In the genomic region with DNA sequence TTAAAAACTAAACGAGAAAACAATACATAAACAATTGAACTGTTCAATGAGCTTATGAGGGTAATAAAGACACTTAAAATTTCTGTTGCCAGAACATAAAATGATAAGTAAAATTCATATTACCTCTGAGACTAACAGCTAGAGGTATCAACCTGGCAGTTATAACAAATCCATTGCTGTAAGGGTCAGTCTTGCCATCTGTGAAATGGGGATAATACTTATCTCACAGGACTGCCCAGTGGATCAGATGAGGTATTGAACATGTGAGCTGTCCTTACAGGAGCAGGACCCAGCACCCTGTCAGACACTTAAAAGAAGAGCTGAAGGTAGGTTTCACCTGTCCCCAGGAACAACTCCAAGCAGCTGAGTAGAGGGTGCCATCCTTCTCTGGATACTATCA, we compare ENCODE assay signal across 15 cellular contexts. TPM values are rescaled to one million over a fixed set of nuclear protein-coding genes. Genes with fewer than 3 reads are reported as not detected.
DNase-seq lines count a peak whose midpoint lies in the region; ATAC-seq, FAIRE-seq and TF ChIP-seq lines count a peak whose summit lies in the region.
"Had no signal": no experiment of that assay in that cellular context is flagged by ENCODE, and none has a peak within 500 bp of the region (broad histone marks: within the 10 kb centered on the region; RNA-seq: fewer than 3 reads in every experiment).

No MANE protein-coding gene starts in this region.

- DNase-seq in CD4-positive, alpha-beta T cell: no peak
- no peak for DNase-seq in GM19239 (ENCODE audit: insufficient read length, low spot score)
- no peak for DNase-seq in K562 (ENCODE audit: extremely low read depth in 1 of 4, low spot score in 3 of 4)
- DNase-seq in NCI-H82 (lab: John Stamatoyannopoulos, UW): no peak
- no peak for DNase-seq in substantia nigra (lab: John Stamatoyannopoulos, UW)
- no peak for DNase-seq in AG08396 (ENCODE audit: low spot score)
- DNase-seq: AML-193, Calu3, DMS 273 treated with DMSO at 0.1 percent for 48 hours, H7 had no signal

- CTCF ChIA-PET in CD4-positive, alpha-beta T cell (lab: Charles Lee): no interaction called here
- CTCF ChIA-PET in K562 (lab: Yijun Ruan, JAX; ENCODE audit: low intra/inter-chr PET ratio): no interaction called here

- no peak for TF ChIP-seq EP300 in K562 (IDR thresholded peaks at IDR 0.05; ENCODE audit: low read length)

- H4K20me1 ChIP-seq in K562 (replicated peaks; ENCODE audit: control insufficient read depth, insufficient read depth, low read length): no peaks in the 10 kb centered on the region; the same call in 1 of the 2 replicates
- H4K20me1 ChIP-seq: BLaER1 had no signal

- BruUV-seq in K562 (replicated peaks; lab: Mats Ljungman, UMichigan): no TSS peak

- no peaks in the 10 kb centered on the region for H3K9me3 ChIP-seq in CD4-positive, alpha-beta T cell (ENCODE audit: control insufficient read depth, low read length)
- no peaks in the 10 kb centered on the region for H3K9me3 ChIP-seq in K562 (replicated peaks; ENCODE audit: control insufficient read depth, insufficient read depth, low read depth, low read length)
- H3K9me3 ChIP-seq: BLaER1 had no signal

- H3K79me2 ChIP-seq in K562 (ENCODE audit: control insufficient read depth, insufficient read depth, low read length): no peaks in the 10 kb centered on the region

- H3K9ac ChIP-seq in K562 (ENCODE audit: insufficient read depth in 1 of 2, low read depth in 2 of 2, low read length in 2 of 2): no peak overlapping the region
- H3K9ac ChIP-seq: BLaER1 had no signal

- no peaks in the 10 kb centered on the region for H3K36me3 ChIP-seq in K562 (ENCODE audit: control insufficient read depth, insufficient read depth, low read length)
- H3K36me3 ChIP-seq: BLaER1 had no signal

- ATAC-seq in CD4-positive, alpha-beta T cell (ENCODE audit: poor library complexity): no peak
- no peak for ATAC-seq in K562
- ATAC-seq: GM12878, GM23338 had no signal

- WGBS in K562 (ENCODE audit: insufficient coverage, low coverage, missing lambda C conversion rate): 0% methylated on average over 1 of the region's 1 CpG

- no peaks in the 10 kb centered on the region for H3K9me3 Mint-ChIP-seq in CD4-positive, alpha-beta T cell
- no peaks in the 10 kb centered on the region for H3K9me3 Mint-ChIP-seq in nephron
- H3K9me3 Mint-ChIP-seq: GM23338 had no signal

- peak overlapping the region; percentile 74 for H3K4me3 Mint-ChIP-seq in CD4-positive, alpha-beta T cell
- H3K4me3 Mint-ChIP-seq in nephron: peak overlapping the region; percentile 58 to 80 (median 59)
- H3K4me3 Mint-ChIP-seq: GM23338 had no signal

- H3K4me3 ChIP-seq in K562: no peak overlapping the region
- H3K4me3 ChIP-seq: BLaER1, GM12878, GM23338 had no signal

- no peak overlapping the region for H3K27ac Mint-ChIP-seq in CD4-positive, alpha-beta T cell
- no peak overlapping the region for H3K27ac Mint-ChIP-seq in nephron
- H3K27ac Mint-ChIP-seq: GM23338 had no signal

- TF ChIP-seq RAD21 in K562 (CRISPR knock-in tag; conservative IDR thresholded peaks at IDR 0.05 in 1 of 2, IDR thresholded peaks at IDR 0.05 in 1 of 2): no peak

- H3K27me3 ChIP-seq in CD4-positive, alpha-beta T cell (ENCODE audit: control insufficient read depth, insufficient read depth, low read length): no peaks in the 10 kb centered on the region
- H3K27me3 ChIP-seq in K562 (ENCODE audit: control insufficient read depth in 2 of 2, insufficient read depth in 2 of 2, low read length in 2 of 2): peaks cover 0 to 5% of the 10 kb centered on the region in 2 experiments; a peak in 2 of 5 replicates
- H3K27me3 ChIP-seq: BLaER1 had no signal

- peak; percentile 31 for FAIRE-seq in GM19239 (lab: Jason Lieb, UNC)
- no peak for FAIRE-seq in K562 (lab: Jason Lieb, UNC)
- FAIRE-seq: GM12878, GM18507 had no signal

- intact Hi-C loops in CD4-positive, alpha-beta T cell (cut with DNase I, micrococcal nuclease): no loop called here
- intact Hi-C loops in K562 (cut with micrococcal nuclease): no loop called here

- no peak overlapping the region for H3K4me2 ChIP-seq in K562 (ENCODE audit: insufficient read depth, low read length)
- H3K4me2 ChIP-seq: BLaER1, GM23338 had no signal

- H3K27me3 Mint-ChIP-seq in CD4-positive, alpha-beta T cell: no peaks in the 10 kb centered on the region
- H3K27me3 Mint-ChIP-seq in nephron (ENCODE audit: low read depth): no peaks in the 10 kb centered on the region

- no peak overlapping the region for H2AFZ ChIP-seq in K562 (ENCODE audit: low read depth, low read length)
- H2AFZ ChIP-seq: GM23338 had no signal

- TF ChIP-seq CTCF in CD4-positive, alpha-beta T cell (IDR thresholded peaks at IDR 0.05): no peak
- TF ChIP-seq CTCF in K562 (IDR thresholded peaks at IDR 0.05 in 2 of 3, conservative IDR thresholded peaks at IDR 0.05 in 1 of 3; ENCODE audit: insufficient read depth in 2 of 3, low read depth in 1 of 3, low read length in 3 of 3): no peak
- no peak for TF ChIP-seq CTCF in nephron (IDR thresholded peaks at IDR 0.05; ENCODE audit: unreplicated experiment in 3 of 3)

- H3K36me3 Mint-ChIP-seq in CD4-positive, alpha-beta T cell (ENCODE audit: low read depth): no peaks in the 10 kb centered on the region
- peaks cover 17% of the 10 kb centered on the region for H3K36me3 Mint-ChIP-seq in nephron (ENCODE audit: low read depth)

- peaks cover 9% of the 10 kb centered on the region for H3K4me1 Mint-ChIP-seq in CD4-positive, alpha-beta T cell (ENCODE audit: low read depth)
- no peaks in the 10 kb centered on the region for H3K4me1 Mint-ChIP-seq in nephron

- no peaks in the 10 kb centered on the region for H3K9me1 ChIP-seq in K562 (ENCODE audit: control insufficient read depth, insufficient read depth, low read length)

- TF ChIP-seq POLR2A in K562 (conservative IDR thresholded peaks at IDR 0.05): no peak

- POLR2A ChIA-PET in CD4-positive, alpha-beta T cell (lab: Charles Lee): interaction anchor here (1.1 kb wide), 1 partner anchor 76 kb away, joined by 3 read pairs; no protein-coding TSS in a partner anchor
- POLR2A ChIA-PET in K562 (lab: Yijun Ruan, JAX): interaction anchor here (0.6 kb wide), 1 partner anchor 132 kb away, joined by 3 read pairs; no protein-coding TSS in a partner anchor

- no peak overlapping the region for H3K27ac ChIP-seq in CD4-positive, alpha-beta T cell (ENCODE audit: low read depth, low read length)
- H3K27ac ChIP-seq in K562 (ENCODE audit: extremely low read depth, low read depth, low read length): no peak overlapping the region
- H3K27ac ChIP-seq in substantia nigra (ENCODE audit: low read depth, low read length, poor library complexity, severe bottlenecking): no peak overlapping the region
- H3K27ac ChIP-seq: BLaER1 had no signal

- in situ Hi-C loops in K562 (cut with MboI): no loop called here

- no peaks in the 10 kb centered on the region for H3K4me1 ChIP-seq in K562 (replicated peaks in 1 of 2; ENCODE audit: control insufficient read depth in 2 of 2, insufficient read depth in 2 of 2, low read length in 2 of 2)

RNA-seq across cellular contexts. Expression of a gene that starts 2.5 kb away (rescaled TPM):
- total RNA-seq in CD4-positive, alpha-beta T cell: 1 to 10 TPM; 5.0 to 5.8 TPM
- not detected in 2 replicates for total RNA-seq in K562 (2011; cell fraction: chromatin; rRNA removed; ENCODE audit: low replicate concordance)
- total RNA-seq in K562 (2011; cell fraction: nucleolus; rRNA removed): not detected in 2 replicates
- not detected in 2 replicates for total RNA-seq in K562 (2011; cell fraction: nucleoplasm; rRNA removed)
- not detected in 2 replicates for total RNA-seq in K562 (2014; rRNA removed)
- not detected in 2 replicates for total RNA-seq in K562 (2014; rRNA removed; fragmentation: Illumina TruSeq; extraction: Trizol)
- not detected in 2 replicates for total RNA-seq in K562 (2015; rRNA removed; fragmentation: Illumina TruSeq; extraction: Trizol)
- total RNA-seq in K562 (2021): not detected in 2 replicates
- not detected in 2 replicates for polyA plus RNA-seq in K562 (2011; rRNA removed)
- not detected in 2 replicates for polyA plus RNA-seq in K562 (2011; cell fraction: cytosol; rRNA removed)
- polyA plus RNA-seq in K562 (2011; cell fraction: nucleus; rRNA removed): not detected in 2 replicates
- not detected in 2 replicates for polyA plus RNA-seq in K562 (2012)
- not detected in 2 replicates for polyA plus RNA-seq in K562 (2014; fragmentation: Illumina TruSeq; extraction: Trizol)
- not detected for polyA plus RNA-seq in K562 (2014; fragmentation: Nextera tagmentation; extraction: Ambion mirVana)
- not detected in 2 replicates for polyA plus RNA-seq in K562 (2014; rRNA removed)
- not detected in 2 replicates for polyA minus RNA-seq in K562 (2011; rRNA and poly(A)+ RNA removed)
- polyA minus RNA-seq in K562 (2011; cell fraction: cytosol; rRNA and poly(A)+ RNA removed): not detected in 2 replicates
- polyA minus RNA-seq in K562 (2011; cell fraction: nucleus; rRNA and poly(A)+ RNA removed): not detected in 2 replicates

RNA-seq across cellular contexts. Expression of a gene that starts 18.5 kb away (rescaled TPM):
- total RNA-seq in CD4-positive, alpha-beta T cell: 1 to 10 TPM; 4.0 to 4.9 TPM
- 0.65 and 0.92 TPM in 2 replicates for total RNA-seq in K562 (2011; cell fraction: chromatin; rRNA removed; ENCODE audit: low replicate concordance)
- total RNA-seq in K562 (2011; cell fraction: nucleolus; rRNA removed): 0.79 TPM in 1 of 2 replicates, not detected in the other
- 0.99 and 1.0 TPM in 2 replicates for total RNA-seq in K562 (2011; cell fraction: nucleoplasm; rRNA removed)
- total RNA-seq in K562 (2014; rRNA removed): 3.3 and 4.0 TPM in 2 replicates
- 2.8 and 3.1 TPM in 2 replicates for total RNA-seq in K562 (2014; rRNA removed; fragmentation: Illumina TruSeq; extraction: Trizol)
- 2.9 and 4.0 TPM in 2 replicates for total RNA-seq in K562 (2015; rRNA removed; fragmentation: Illumina TruSeq; extraction: Trizol)
- total RNA-seq in K562 (2021): 2.1 and 2.5 TPM in 2 replicates
- polyA plus RNA-seq in K562 (2011; rRNA removed): 1.8 and 2.8 TPM in 2 replicates
- polyA plus RNA-seq in K562 (2011; cell fraction: cytosol; rRNA removed): 1.0 and 1.6 TPM in 2 replicates
- polyA plus RNA-seq in K562 (2011; cell fraction: nucleus; rRNA removed): 2.0 and 2.1 TPM in 2 replicates
- 2.1 and 2.2 TPM in 2 replicates for polyA plus RNA-seq in K562 (2012)
- polyA plus RNA-seq in K562 (2014; fragmentation: Illumina TruSeq; extraction: Trizol): 3.4 and 4.1 TPM in 2 replicates
- 1 to 10 TPM; 2.5 to 4.1 TPM for polyA plus RNA-seq in K562 (2014; fragmentation: Nextera tagmentation; extraction: Ambion mirVana)
- 3.8 and 5.3 TPM in 2 replicates for polyA plus RNA-seq in K562 (2014; rRNA removed)
- 0.46 and 1.8 TPM in 2 replicates for polyA minus RNA-seq in K562 (2011; rRNA and poly(A)+ RNA removed)
- polyA minus RNA-seq in K562 (2011; cell fraction: cytosol; rRNA and poly(A)+ RNA removed): not detected in 2 replicates
- 0.54 and 0.89 TPM in 2 replicates for polyA minus RNA-seq in K562 (2011; cell fraction: nucleus; rRNA and poly(A)+ RNA removed)

RNA-seq across cellular contexts. Expression of a gene that starts 25.0 kb away (rescaled TPM):
- 10 to 100 TPM; 10.5 to 11.1 TPM for total RNA-seq in CD4-positive, alpha-beta T cell
- not detected in 2 replicates for total RNA-seq in K562 (2011; cell fraction: chromatin; rRNA removed; ENCODE audit: low replicate concordance)
- total RNA-seq in K562 (2011; cell fraction: nucleolus; rRNA removed): not detected in 2 replicates
- total RNA-seq in K562 (2011; cell fraction: nucleoplasm; rRNA removed): not detected in 2 replicates
- total RNA-seq in K562 (2014; rRNA removed) (3.9 and 4.0 TPM in 2 replicates), K562 (2014; rRNA removed; fragmentation: Illumina TruSeq; extraction: Trizol) (7.0 and 8.3 TPM in 2 replicates), K562 (2015; rRNA removed; fragmentation: Illumina TruSeq; extraction: Trizol) (7.9 and 8.4 TPM in 2 replicates), K562 (2021) (2.9 and 3.1 TPM in 2 replicates)
- polyA plus RNA-seq in K562 (2011; rRNA removed) (0.36 and 0.37 TPM in 2 replicates), K562 (2014; fragmentation: Illumina TruSeq; extraction: Trizol) (9.3 and 12.3 TPM in 2 replicates), K562 (2014; fragmentation: Nextera tagmentation; extraction: Ambion mirVana) (1 to 10 TPM; 6.9 to 9.1 TPM), K562 (2014; rRNA removed) (7.3 and 8.9 TPM in 2 replicates)
- polyA plus RNA-seq in K562 (2011; cell fraction: cytosol; rRNA removed): 0.34 TPM in 1 of 2 replicates, not detected in the other
- polyA plus RNA-seq in K562 (2011; cell fraction: nucleus; rRNA removed): 0.27 TPM in 1 of 2 replicates, not detected in the other
- polyA plus RNA-seq in K562 (2012): 9.3 and 12.4 TPM in 2 replicates
- polyA minus RNA-seq in K562 (2011; rRNA and poly(A)+ RNA removed): 0.39 TPM in 1 of 2 replicates, not detected in the other
- not detected in 2 replicates for polyA minus RNA-seq in K562 (2011; cell fraction: cytosol; rRNA and poly(A)+ RNA removed)
- polyA minus RNA-seq in K562 (2011; cell fraction: nucleus; rRNA and poly(A)+ RNA removed): 0.44 and 0.54 TPM in 2 replicates

Comparison
In these comparisons a context has a peak if more than half of its experiments do, and no peak if none do; other contexts are left out.
1. RNA of a gene that starts 2.5 kb away (total RNA-seq): 5.0 to 5.8 TPM in CD4-positive, alpha-beta T cell; not detected in K562; every median in the first group is over 4 times any median in the second.